ENCODE assay signal across 21 cellular contexts in the genomic region with DNA sequence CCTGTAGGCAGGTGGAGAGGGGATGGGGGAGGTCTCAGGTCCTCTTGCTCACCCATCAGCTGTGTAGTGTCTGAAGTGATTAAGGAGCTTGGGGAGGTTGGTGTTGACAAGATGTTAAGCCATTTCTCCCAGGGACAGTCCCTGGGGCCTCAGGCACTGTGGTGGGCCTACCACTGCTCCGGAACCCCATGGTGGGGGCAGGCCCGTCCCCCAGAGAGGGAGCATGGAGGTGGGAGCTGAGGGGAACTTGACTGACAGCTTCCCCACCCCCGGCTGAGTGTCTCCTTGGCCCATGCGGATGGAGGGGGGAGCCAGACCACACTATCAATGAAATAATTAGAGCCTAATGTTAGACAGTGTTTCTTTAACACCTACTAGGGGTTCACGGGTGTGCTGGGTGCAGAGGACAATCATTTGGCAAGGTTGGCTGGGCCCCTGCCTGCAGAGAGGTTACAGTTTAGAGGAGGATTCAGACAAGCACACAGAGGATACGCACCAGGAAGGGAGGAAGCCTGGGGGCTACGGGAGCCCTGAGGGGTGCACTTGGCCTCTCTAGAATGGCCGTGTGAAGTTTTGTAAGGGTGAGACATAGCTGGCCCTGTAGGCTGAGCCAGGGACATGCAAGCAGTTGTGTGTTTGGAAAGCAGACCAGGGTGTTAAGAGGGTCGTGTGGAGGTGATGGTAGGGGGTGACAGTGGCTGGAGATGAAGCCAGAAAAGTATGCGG. TPM values are rescaled to one million over a fixed set of nuclear protein-coding genes. Genes with fewer than 3 reads are reported as not detected.
DNase-seq lines count a peak whose midpoint lies in the region; ATAC-seq, FAIRE-seq and TF ChIP-seq lines count a peak whose summit lies in the region.
"Had no signal": no experiment of that assay in that cellular context is flagged by ENCODE, and none has a peak within 500 bp of the region (broad histone marks: within the 10 kb centered on the region; RNA-seq: fewer than 3 reads in every experiment).

No MANE protein-coding gene starts in this region.

- H3K9ac ChIP-seq in kidney (ENCODE audit: low read length in 2 of 2), result no peak overlapping the region

- FAIRE-seq in kidney (lab: Jason Lieb, UNC) (no peak), GM12891 (lab: Jason Lieb, UNC) (no peak)
- FAIRE-seq: GM12892 had no signal

- H3K9me3 ChIP-seq in right atrium auricular region (no peaks in the 10 kb centered on the region), RWPE2 (ENCODE audit: severe bottlenecking) (no peaks in the 10 kb centered on the region), kidney (ENCODE audit: control insufficient read depth in 1 of 2, low read length in 2 of 2) (no peaks in the 10 kb centered on the region), upper lobe of right lung (no peaks in the 10 kb centered on the region)
- H3K9me3 ChIP-seq: breast epithelium, uterus had no signal

- H3K27ac ChIP-seq in right atrium auricular region, result no peak overlapping the region
- peak overlapping the region; percentile 87 for H3K27ac ChIP-seq in RWPE2 (ENCODE audit: poor library complexity, severe bottlenecking)
- H3K27ac ChIP-seq in kidney (ENCODE audit: low read depth in 2 of 2, low read length in 2 of 2), result no peak overlapping the region
- H3K27ac ChIP-seq in upper lobe of right lung, result no peak overlapping the region
- H3K27ac ChIP-seq: C4-2B, coronary artery, uterus had no signal

- no peak overlapping the region for H3K4me3 ChIP-seq in right atrium auricular region
- H3K4me3 ChIP-seq in RWPE2 (ENCODE audit: severe bottlenecking), result no peak overlapping the region
- H3K4me3 ChIP-seq in kidney (ENCODE audit: low read length in 2 of 2), result no peak overlapping the region
- no peak overlapping the region for H3K4me3 ChIP-seq in upper lobe of right lung
- H3K4me3 ChIP-seq: breast epithelium, coronary artery, uterus had no signal

- TF ChIP-seq POLR2A in GM12891 (IDR thresholded peaks at IDR 0.05; ENCODE audit: low read depth, low read length), result no peak

- H3K36me3 ChIP-seq in right atrium auricular region, result no peaks in the 10 kb centered on the region
- H3K36me3 ChIP-seq in RWPE2 (ENCODE audit: low read depth), result no peaks in the 10 kb centered on the region
- H3K36me3 ChIP-seq in kidney (ENCODE audit: control insufficient read depth in 1 of 2, insufficient read depth in 2 of 2, low read length in 2 of 2), result no peaks in the 10 kb centered on the region
- no peaks in the 10 kb centered on the region for H3K36me3 ChIP-seq in upper lobe of right lung
- H3K36me3 ChIP-seq: breast epithelium, uterus had no signal

- H3K4me1 ChIP-seq in right atrium auricular region, result peaks cover 0 to 9% of the 10 kb centered on the region in 2 donors
- peaks cover 59% of the 10 kb centered on the region for H3K4me1 ChIP-seq in RWPE2 (ENCODE audit: insufficient read depth, poor library complexity, severe bottlenecking)
- H3K4me1 ChIP-seq in kidney (ENCODE audit: control insufficient read depth in 1 of 2, insufficient read depth in 1 of 2, low read depth in 1 of 2, low read length in 2 of 2), result peaks cover 0 to 10% of the 10 kb centered on the region in 2 donors
- peaks cover 12% of the 10 kb centered on the region for H3K4me1 ChIP-seq in upper lobe of right lung

- peaks cover 0 to 4% of the 10 kb centered on the region in 2 donors for H3K27me3 ChIP-seq in right atrium auricular region
- no peaks in the 10 kb centered on the region for H3K27me3 ChIP-seq in RWPE2 (ENCODE audit: insufficient read depth, poor library complexity, severe bottlenecking)
- peaks cover 4% of the 10 kb centered on the region for H3K27me3 ChIP-seq in upper lobe of right lung
- H3K27me3 ChIP-seq: breast epithelium, uterus had no signal

- TF ChIP-seq CTCF in right atrium auricular region (IDR thresholded peaks at IDR 0.05), result no peak
- no peak for TF ChIP-seq CTCF in RWPE2 (IDR thresholded peaks at IDR 0.05; ENCODE audit: poor library complexity, severe bottlenecking)
- TF ChIP-seq CTCF in kidney (IDR thresholded peaks at IDR 0.05; ENCODE audit: borderline replicate concordance, extremely low read depth, insufficient read depth), result no peak
- TF ChIP-seq CTCF in upper lobe of right lung (IDR thresholded peaks at IDR 0.05), result no peak

- ATAC-seq in RWPE2 (ENCODE audit: low read depth) (no peak), upper lobe of right lung (no peak)
- ATAC-seq: stimulated activated effector memory CD8-positive, alpha-beta T cell treated with anti-CD3 and anti-CD28 coated beads, Interleukin-12 subunit alpha, Interleukin-12 subunit beta, amount 100 ng/mL, for 72 hours had no signal

- DNase-seq in cardiac septum (ENCODE audit: low spot score), result peak; percentile 63
- DNase-seq in right atrium auricular region (ENCODE audit: low spot score), result no peak
- peak; percentile 34 for DNase-seq in RWPE2 (ENCODE audit: low spot score)
- DNase-seq in kidney, result peak; percentile 60
- DNase-seq in upper lobe of right lung, result peak; percentile 42
- no peak for DNase-seq in GM12891 (ENCODE audit: insufficient read length, low spot score)
- DNase-seq in NCI-H2029 treated with DMSO at 0.1 percent for 48 hours (lab: John Stamatoyannopoulos, UW), result no peak
- DNase-seq in activated T-cell treated with anti-CD3 and anti-CD28 coated beads, Interleukin-2, amount 50 U/mL, for 48 hours, result no peak
- DNase-seq: activated CD4-positive, alpha-beta memory T cell treated with anti-CD3 and anti-CD28 coated beads for 36 hours; activated gamma-delta T cell treated with Interleukin-2 at 50 U/mL for 16 hours; islet precursor cell; NCI-H1694 treated with DMSO at 0.1 percent for 48 hours; NCI-H526 treated with DMSO at 0.1 percent for 48 hours; stimulated activated CD4-positive, alpha-beta T cell treated with anti-CD3 and anti-CD28 coated beads, Interleukin-2, amount 100 ng/mL, for 48 hours; T-helper 9 cell had no signal

- intact Hi-C loops in cardiac septum (cut with DNase I), result loop anchor here (10.0 kb wide), 1 partner anchor 664 kb away; no protein-coding TSS in a partner anchor
- intact Hi-C loops in kidney (cut with DNase I), result no loop called here
- intact Hi-C loops in upper lobe of right lung (cut with DNase I), result loop anchor here (5.0 kb wide), 1 partner anchor 54 kb away; no protein-coding TSS in a partner anchor

TF ChIP-seq in GM12891, 5 proteins besides CTCF, POLR2A, EP300 and RAD21:
- TF ChIP-seq PAX5 (IDR thresholded peaks at IDR 0.05; ENCODE audit: insufficient read depth, low read length, severe bottlenecking) (no peak), TAF1 (IDR thresholded peaks at IDR 0.05; ENCODE audit: low read depth, low read length) (no peak), POLR2AphosphoS5 (IDR thresholded peaks at IDR 0.05; ENCODE audit: low read depth, low read length) (no peak), POU2F2 (IDR thresholded peaks at IDR 0.05; ENCODE audit: low read depth, low read length) (no peak), SPI1 (IDR thresholded peaks at IDR 0.05; ENCODE audit: low read depth, low read length) (no peak)

RNA-seq across cellular contexts. Expression of gene KRT80, which starts 19.3 kb away (rescaled TPM):
- total RNA-seq in cardiac septum (1.2 TPM), right atrium auricular region (1 to 10 TPM in 1 of 2 donors, under 1 TPM in 1; 0.30 to 1.5 TPM), kidney (12.3 TPM), upper lobe of right lung (8.6 TPM)
- 1.0 TPM for polyA plus RNA-seq in kidney (ENCODE audit: insufficient read depth, low read depth, low replicate concordance)
- not detected for polyA plus RNA-seq in GM12891 (2012; ENCODE audit: low read depth, missing spikeins)
- total RNA-seq: activated CD4-positive, alpha-beta memory T cell treated with anti-CD3 and anti-CD28 coated beads for 36 hours had no signal

RNA-seq across cellular contexts. Expression of gene KRT7, which starts 22.0 kb away (rescaled TPM):
- 1.2 TPM for total RNA-seq in cardiac septum
- total RNA-seq in right atrium auricular region, result 10 to 100 TPM; 14.7 to 58.4 TPM
- 1,490 TPM for total RNA-seq in kidney
- 173 TPM for polyA plus RNA-seq in kidney (ENCODE audit: insufficient read depth, low read depth, low replicate concordance)
- 664 TPM for total RNA-seq in upper lobe of right lung
- polyA plus RNA-seq in GM12891 (2012; ENCODE audit: low read depth, missing spikeins), result 20.2 TPM

Comparison
In these comparisons a context has a peak if more than half of its experiments do, and no peak if none do; other contexts are left out.
1. DNase-seq: peak in cardiac septum (single experiment), RWPE2 (single experiment), kidney (single experiment) and upper lobe of right lung (single experiment); none in right atrium auricular region (single experiment), GM12891 (single experiment), NCI-H2029 treated with DMSO at 0.1 percent for 48 hours (single experiment) and activated T-cell treated with anti-CD3 and anti-CD28 coated beads, Interleukin-2, amount 50 U/mL, for 48 hours (0 of 2).
2. RNA of gene KRT7, which starts 22.0 kb away (total RNA-seq): 1,490 TPM in kidney (single experiment) and 664 TPM in upper lobe of right lung (single experiment); 14.7 to 58.4 TPM in right atrium auricular region and 1.2 TPM in cardiac septum (single experiment); every median in the first group is over 10 times any median in the second.